In the genomic region with DNA sequence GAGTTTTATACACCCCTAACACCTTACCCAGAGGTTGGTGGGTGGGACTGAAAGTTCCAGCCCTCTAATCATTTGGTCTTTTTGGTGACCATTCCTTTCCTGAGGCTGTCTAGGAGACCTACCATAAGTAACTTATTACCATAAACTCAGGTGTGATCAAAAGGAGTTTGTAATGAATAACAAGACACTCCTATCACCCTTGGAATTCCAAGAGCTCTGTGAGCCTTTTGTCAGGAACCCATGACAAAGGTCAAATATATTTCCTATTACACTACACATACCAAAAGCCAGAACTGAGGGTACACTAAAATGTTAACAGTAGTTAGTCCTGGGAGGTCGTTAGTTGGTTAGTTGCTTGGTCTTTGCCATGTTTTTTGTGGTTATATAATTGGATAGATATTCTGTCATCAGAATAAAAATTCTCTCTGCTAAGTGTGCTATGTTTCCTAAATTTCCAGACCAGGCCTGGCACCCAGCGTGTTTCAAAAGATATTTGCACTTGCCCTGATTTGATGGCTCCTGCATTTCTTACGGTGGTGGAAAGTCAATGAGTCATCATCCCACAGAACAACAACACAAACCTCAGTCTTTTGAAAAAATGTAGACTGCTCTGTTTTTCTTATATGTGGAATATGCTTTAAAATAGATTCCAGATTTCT, we compare ENCODE assay signal across 11 cellular contexts. TPM values are rescaled to one million over a fixed set of nuclear protein-coding genes. Genes with fewer than 3 reads are reported as not detected.
DNase-seq lines count a peak whose midpoint lies in the region; ATAC-seq, FAIRE-seq and TF ChIP-seq lines count a peak whose summit lies in the region.
"Had no signal": no experiment of that assay in that cellular context is flagged by ENCODE, and none has a peak within 500 bp of the region (broad histone marks: within the 10 kb centered on the region; RNA-seq: fewer than 3 reads in every experiment).

No MANE protein-coding gene starts in this region.

- no peak overlapping the region for H4K5ac ChIP-seq in H9 (ENCODE audit: insufficient read length, low read depth, low read length)

- H3K79me1 ChIP-seq in H9 (ENCODE audit: insufficient read depth, low read depth, low read length, poor library complexity, severe bottlenecking) = no peaks in the 10 kb centered on the region

- H3K4ac ChIP-seq in H9 (ENCODE audit: low read depth, low read length) = no peak overlapping the region

- H3K27ac Mint-ChIP-seq in natural killer cell (peak overlapping the region; percentile 71 to 83), astrocyte (ENCODE audit: unreplicated experiment) (peak overlapping the region; percentile 85), H9 (peak overlapping the region in 1 of 3 experiments; percentile 65; a peak in 2 of 7 replicates)
- peak overlapping the region in 1 of 2 donors; percentile 35 for H3K27ac Mint-ChIP-seq in natural killer cell treated with Interleukin-12 subunit alpha and Interleukin-12 subunit beta and Interleukin-15 and Interleukin-18, amount 100 ng/mL, for 72 hours

- H3T11ph ChIP-seq in H9 (ENCODE audit: low read length) = no peak overlapping the region

- TF ChIP-seq CTCF in natural killer cell (IDR thresholded peaks at IDR 0.05) (no peak), astrocyte (IDR thresholded peaks at IDR 0.05; ENCODE audit: insufficient read depth, low read depth, low read length) (no peak), H9 (conservative IDR thresholded peaks at IDR 0.05) (no peak)

- H3K9me3 ChIP-seq in astrocyte (ENCODE audit: insufficient read depth, low read depth, low read length) = no peaks in the 10 kb centered on the region
- H3K9me3 ChIP-seq in H9 (ENCODE audit: control insufficient read depth, low read depth, low read length) = no peaks in the 10 kb centered on the region
- H3K9me3 ChIP-seq: ovary, suprapubic skin had no signal

- intact Hi-C loops in natural killer cell (cut with micrococcal nuclease) = no loop called here

- H3K23me2 ChIP-seq in H9 (ENCODE audit: insufficient read length, low read depth, low read length, poor library complexity, severe bottlenecking) = no peaks in the 10 kb centered on the region

- no peak overlapping the region for H2BK20ac ChIP-seq in H9 (ENCODE audit: low read depth, low read length, poor library complexity, severe bottlenecking)

- no peak overlapping the region for H3K14ac ChIP-seq in H9 (ENCODE audit: insufficient read depth, low read length)

- H2BK5ac ChIP-seq in H9 (ENCODE audit: insufficient read length, low read length) = no peak overlapping the region

- peak overlapping the region; percentile 67 for H3K9ac ChIP-seq in astrocyte (ENCODE audit: low read length)
- no peak overlapping the region for H3K9ac ChIP-seq in H9 (ENCODE audit: extremely low read depth, insufficient read length, low read length)

- no peak overlapping the region for H2BK120ac ChIP-seq in H9 (ENCODE audit: low read depth, low read length, poor library complexity, severe bottlenecking)

- FAIRE-seq in astrocyte (lab: Jason Lieb, UNC) (peak; percentile 80), urothelium cell line (lab: Jason Lieb, UNC) (peak; percentile 53)

- H2BK15ac ChIP-seq in H9 (ENCODE audit: low read depth, low read length) = no peak overlapping the region

- H4K91ac ChIP-seq in H9 (ENCODE audit: insufficient read length, low read depth, low read length) = no peak overlapping the region

- H3K56ac ChIP-seq in H9 (ENCODE audit: insufficient read length, low read depth, low read length) = no peak overlapping the region

- no CpG with 5 or more reads among the region's 3 CpGs for WGBS in H9 (ENCODE audit: extremely low coverage, insufficient read length, low lambda C conversion rate)

- H3K4me2 ChIP-seq in astrocyte (ENCODE audit: low read length) (peak overlapping the region; percentile 76), H9 (ENCODE audit: insufficient read depth, insufficient read length, low read length) (no peak overlapping the region)

- H3K36me3 Mint-ChIP-seq in natural killer cell = peaks cover 8% of the 10 kb centered on the region
- H3K36me3 Mint-ChIP-seq in natural killer cell treated with Interleukin-12 subunit alpha and Interleukin-12 subunit beta and Interleukin-15 and Interleukin-18, amount 100 ng/mL, for 72 hours = peaks cover 30% of the 10 kb centered on the region
- peaks cover 16% of the 10 kb centered on the region for H3K36me3 Mint-ChIP-seq in astrocyte (ENCODE audit: low read depth, unreplicated experiment)
- peaks cover 37 to 92% (median 71%) of the 10 kb centered on the region in 3 experiments for H3K36me3 Mint-ChIP-seq in H9 (ENCODE audit: insufficient read depth in 1 of 3, low read depth in 3 of 3)

- H3K27me3 Mint-ChIP-seq in natural killer cell (ENCODE audit: low read depth in 2 of 2) (no peaks in the 10 kb centered on the region), astrocyte (ENCODE audit: low read depth, unreplicated experiment) (no peaks in the 10 kb centered on the region), H9 (ENCODE audit: low read depth) (no peaks in the 10 kb centered on the region)
- no peaks in the 10 kb centered on the region for H3K27me3 Mint-ChIP-seq in natural killer cell treated with Interleukin-12 subunit alpha and Interleukin-12 subunit beta and Interleukin-15 and Interleukin-18, amount 100 ng/mL, for 72 hours

- peaks cover 22% of the 10 kb centered on the region for H3K4me1 ChIP-seq in astrocyte (ENCODE audit: insufficient read depth, low read length)
- H3K4me1 ChIP-seq in H9 (ENCODE audit: insufficient read depth, low read length) = no peaks in the 10 kb centered on the region
- H3K4me1 ChIP-seq: suprapubic skin had no signal

- H3K27me3 ChIP-seq in astrocyte (ENCODE audit: insufficient read depth, low read length) (no peaks in the 10 kb centered on the region), layer of hippocampus (ENCODE audit: control insufficient read depth, insufficient read depth, low read length) (no peaks in the 10 kb centered on the region), H9 (ENCODE audit: insufficient read depth, low read length) (no peaks in the 10 kb centered on the region)
- H3K27me3 ChIP-seq: ovary, suprapubic skin had no signal

- DNase-seq in natural killer cell = no peak
- no peak for DNase-seq in natural killer cell treated with Interleukin-12 subunit alpha and Interleukin-12 subunit beta and Interleukin-15 and Interleukin-18, amount 100 ng/mL, for 72 hours (ENCODE audit: low spot score)
- DNase-seq in astrocyte (ENCODE audit: low read depth) = peak; percentile 94
- peak; percentile 91 for DNase-seq in urothelium cell line (ENCODE audit: low spot score)
- DNase-seq in SK-N-DZ (ENCODE audit: low spot score) = no peak
- no peak for DNase-seq in H9
- no peak for DNase-seq in activated naive CD4-positive, alpha-beta T cell treated with Interleukin-2 at 50 U/mL for 16 hours
- DNase-seq: NCI-H524 had no signal

- H4K8ac ChIP-seq in H9 (replicated peaks; ENCODE audit: insufficient read length, low read depth, low read length) = no peak overlapping the region

- H3K18ac ChIP-seq in H9 (ENCODE audit: insufficient read length, low read depth, low read length) = no peak overlapping the region

- no peaks in the 10 kb centered on the region for H3K9me3 Mint-ChIP-seq in natural killer cell
- no peaks in the 10 kb centered on the region for H3K9me3 Mint-ChIP-seq in natural killer cell treated with Interleukin-12 subunit alpha and Interleukin-12 subunit beta and Interleukin-15 and Interleukin-18, amount 100 ng/mL, for 72 hours
- no peaks in the 10 kb centered on the region for H3K9me3 Mint-ChIP-seq in astrocyte (ENCODE audit: unreplicated experiment)
- H3K9me3 Mint-ChIP-seq in H9 = no peaks in the 10 kb centered on the region

- H3K4me1 Mint-ChIP-seq in natural killer cell (peaks cover 15% of the 10 kb centered on the region in 2 donors), astrocyte (ENCODE audit: low read depth, unreplicated experiment) (peaks cover 24% of the 10 kb centered on the region), H9 (no peaks in the 10 kb centered on the region)
- peaks cover 14 to 16% of the 10 kb centered on the region in 2 donors for H3K4me1 Mint-ChIP-seq in natural killer cell treated with Interleukin-12 subunit alpha and Interleukin-12 subunit beta and Interleukin-15 and Interleukin-18, amount 100 ng/mL, for 72 hours (ENCODE audit: low read depth in 2 of 2)

- H3K36me3 ChIP-seq in astrocyte (ENCODE audit: insufficient read depth, low read length) = peaks cover 16% of the 10 kb centered on the region
- H3K36me3 ChIP-seq: ovary had no signal

- H3K4me3 Mint-ChIP-seq in natural killer cell (no peak overlapping the region), astrocyte (ENCODE audit: unreplicated experiment) (no peak overlapping the region), H9 (no peak overlapping the region)
- no peak overlapping the region for H3K4me3 Mint-ChIP-seq in natural killer cell treated with Interleukin-12 subunit alpha and Interleukin-12 subunit beta and Interleukin-15 and Interleukin-18, amount 100 ng/mL, for 72 hours

- H2AK5ac ChIP-seq in H9 (ENCODE audit: insufficient read length, low read length) = no peak overlapping the region

- no peak overlapping the region for H2BK12ac ChIP-seq in H9 (ENCODE audit: insufficient read length, low read depth, low read length)

- H3K4me3 ChIP-seq in astrocyte (ENCODE audit: insufficient read depth, low read depth, low read length) = no peak overlapping the region
- H3K4me3 ChIP-seq: ovary, suprapubic skin had no signal

- H3K23ac ChIP-seq in H9 (ENCODE audit: insufficient read length, low read depth, low read length) = no peak overlapping the region

- H4K20me1 ChIP-seq in astrocyte (ENCODE audit: insufficient read depth, low read length) (no peaks in the 10 kb centered on the region), H9 (ENCODE audit: control insufficient read depth, insufficient read depth, insufficient read length) (no peaks in the 10 kb centered on the region)

- H3K79me2 ChIP-seq in astrocyte (ENCODE audit: insufficient read depth, low read length) (no peaks in the 10 kb centered on the region), H9 (ENCODE audit: insufficient read depth, low read length) (no peaks in the 10 kb centered on the region)

- H2AFZ ChIP-seq in astrocyte (ENCODE audit: low read depth, low read length) (no peak overlapping the region), H9 (ENCODE audit: low read length) (no peak overlapping the region)

- H3K27ac ChIP-seq in astrocyte (ENCODE audit: low read depth, low read length) (peak overlapping the region; percentile 83), layer of hippocampus (ENCODE audit: low read depth, low read length) (peak overlapping the region; percentile 49), H9 (ENCODE audit: insufficient read length, low read depth, low read length) (no peak overlapping the region)
- H3K27ac ChIP-seq: ovary, suprapubic skin had no signal

- peak in 2 of 3 donors; percentile 57 to 89 for ATAC-seq in natural killer cell
- no peak for ATAC-seq in natural killer cell treated with Interleukin-12 subunit alpha and Interleukin-12 subunit beta and Interleukin-15 and Interleukin-18, amount 100 ng/mL, for 72 hours

RNA-seq across cellular contexts. Expression of a gene that starts 27.0 kb away (rescaled TPM):
- total RNA-seq in natural killer cell = 10 to 100 TPM; 11.1 to 16.3 (median 12.0) TPM
- 1 to 10 TPM; 2.0 to 2.2 TPM for total RNA-seq in natural killer cell treated with Interleukin-12 subunit alpha and Interleukin-12 subunit beta and Interleukin-15 and Interleukin-18, amount 100 ng/mL, for 72 hours
- total RNA-seq in astrocyte = 2.9 and 3.1 TPM in 2 replicates
- polyA plus RNA-seq in SK-N-DZ (2014; cell fraction: cytosol; rRNA removed) = 2.6 and 2.7 TPM in 2 replicates
- 1.8 and 3.1 TPM in 2 replicates for polyA plus RNA-seq in SK-N-DZ (2014; cell fraction: nucleus; rRNA removed)
- total RNA-seq in H9 (2021) = 2.3 and 2.5 TPM in 2 replicates

RNA-seq across cellular contexts. Expression of a gene that starts 50.2 kb away (rescaled TPM):
- total RNA-seq in natural killer cell (10 to 100 TPM; 27.6 to 34.6 (median 28.0) TPM), astrocyte (51.3 and 56.9 TPM in 2 replicates), H9 (2021) (203 and 209 TPM in 2 replicates)
- 100 to 1,000 TPM; 165 to 297 TPM for total RNA-seq in natural killer cell treated with Interleukin-12 subunit alpha and Interleukin-12 subunit beta and Interleukin-15 and Interleukin-18, amount 100 ng/mL, for 72 hours
- polyA plus RNA-seq in SK-N-DZ (2014; cell fraction: cytosol; rRNA removed) = 39.6 and 50.8 TPM in 2 replicates
- 74.0 and 110 TPM in 2 replicates for polyA plus RNA-seq in SK-N-DZ (2014; cell fraction: nucleus; rRNA removed)

Comparison
In these comparisons a context has a peak if more than half of its experiments do, and no peak if none do; other contexts are left out.
1. ATAC-seq: peak in natural killer cell (2 of 3); none in natural killer cell treated with Interleukin-12 subunit alpha and Interleukin-12 subunit beta and Interleukin-15 and Interleukin-18, amount 100 ng/mL, for 72 hours (0 of 2).
2. DNase-seq: peak in astrocyte (single experiment) and urothelium cell line (single experiment); none in natural killer cell (single experiment), natural killer cell treated with Interleukin-12 subunit alpha and Interleukin-12 subunit beta and Interleukin-15 and Interleukin-18, amount 100 ng/mL, for 72 hours (single experiment), SK-N-DZ (single experiment), H9 (single experiment) and activated naive CD4-positive, alpha-beta T cell treated with Interleukin-2 at 50 U/mL for 16 hours (single experiment).